In genomic region chr15:30984542-30984941, GRCh38 we compare ENCODE assay signal across 10 cellular contexts. TPM values are rescaled to one million over a fixed set of nuclear protein-coding genes. Genes with fewer than 3 reads are reported as not detected.
DNase-seq lines count a peak whose midpoint lies in the region; ATAC-seq and TF ChIP-seq lines count a peak whose summit lies in the region.
"Had no signal": no experiment of that assay in that cellular context is flagged by ENCODE, and none has a peak within 500 bp of the region (broad histone marks: within the 10 kb centered on the region; RNA-seq: fewer than 3 reads in every experiment).

No MANE protein-coding gene starts in this region.

- H3K36me3 ChIP-seq in adrenal gland (replicated peaks in 1 of 2) = no peaks in the 10 kb centered on the region

- WGBS in adrenal gland, 4 donors = 34 to 43% (median 38%) methylated on average over 6 of the region's 6 CpGs

- no peak for TF ChIP-seq CTCF in adrenal gland (IDR thresholded peaks at IDR 0.05)

- intact Hi-C loops in adrenal gland (cut with DNase I) = loop anchor here in 1 of 2 donors (10.0 kb wide), 1 partner anchor 80 kb away; the partner anchor contains the start of gene FAN1

- no peaks in the 10 kb centered on the region for H3K9me3 ChIP-seq in adrenal gland (replicated peaks in 1 of 3)
- H3K9me3 ChIP-seq: A549 had no signal

- H3K4me1 ChIP-seq in adrenal gland (replicated peaks in 1 of 2) = peaks cover 25 to 47% of the 10 kb centered on the region in 2 donors

- DNase-seq in NCI-H82 (lab: John Stamatoyannopoulos, UW) (peak; percentile 77), NCI-H82 treated with DMSO at 0.1 percent for 48 hours (lab: John Stamatoyannopoulos, UW; ENCODE audit: unreplicated experiment) (no peak), adrenal gland (no peak), left kidney (ENCODE audit: low read depth, low spot score) (peak; percentile 9), NCI-H1105 treated with DMSO at 0.1 percent for 48 hours (lab: John Stamatoyannopoulos, UW) (no peak)
- DNase-seq: NCI-H1048 had no signal

- H3K27ac ChIP-seq in adrenal gland (peak overlapping the region in 4 of 5 donors; percentile 12 to 49 (median 30)), temporal lobe (ENCODE audit: low read depth, low read length) (peak overlapping the region; percentile 91)
- H3K27ac ChIP-seq: A549 had no signal

- H3K27me3 ChIP-seq in adrenal gland = no peaks in the 10 kb centered on the region

- no peak for ATAC-seq in GM21529 (IDR thresholded peaks at IDR 0.05; ENCODE audit: unreplicated experiment)
- no peak for ATAC-seq in GM21447 (IDR thresholded peaks at IDR 0.05; ENCODE audit: unreplicated experiment)

- peak overlapping the region in 1 of 4 donors; percentile 5 for H3K4me3 ChIP-seq in adrenal gland
- H3K4me3 ChIP-seq: A549 had no signal

- TF ChIP-seq POLR2A in adrenal gland (IDR thresholded peaks at IDR 0.05) = no peak

RNA-seq across cellular contexts. Expression of gene MTMR10, which starts 6.9 kb away (rescaled TPM):
- total RNA-seq in adrenal gland (10 to 100 TPM; 12.7 to 42.7 (median 26.8) TPM), temporal lobe (10.1 TPM)
- 10 to 100 TPM in 2 of 3 donors, 1 to 10 TPM in 1; 9.2 to 21.1 (median 17.8) TPM for polyA plus RNA-seq in adrenal gland

Comparison
In these comparisons a context has a peak if more than half of its experiments do, and no peak if none do; other contexts are left out.
1. DNase-seq: peak in NCI-H82 (single experiment) and left kidney (single experiment); none in NCI-H82 treated with DMSO at 0.1 percent for 48 hours (single experiment), adrenal gland (0 of 7) and NCI-H1105 treated with DMSO at 0.1 percent for 48 hours (single experiment).